Comparison of ENCODE assay signal across 1 cellular context in the genomic region with DNA sequence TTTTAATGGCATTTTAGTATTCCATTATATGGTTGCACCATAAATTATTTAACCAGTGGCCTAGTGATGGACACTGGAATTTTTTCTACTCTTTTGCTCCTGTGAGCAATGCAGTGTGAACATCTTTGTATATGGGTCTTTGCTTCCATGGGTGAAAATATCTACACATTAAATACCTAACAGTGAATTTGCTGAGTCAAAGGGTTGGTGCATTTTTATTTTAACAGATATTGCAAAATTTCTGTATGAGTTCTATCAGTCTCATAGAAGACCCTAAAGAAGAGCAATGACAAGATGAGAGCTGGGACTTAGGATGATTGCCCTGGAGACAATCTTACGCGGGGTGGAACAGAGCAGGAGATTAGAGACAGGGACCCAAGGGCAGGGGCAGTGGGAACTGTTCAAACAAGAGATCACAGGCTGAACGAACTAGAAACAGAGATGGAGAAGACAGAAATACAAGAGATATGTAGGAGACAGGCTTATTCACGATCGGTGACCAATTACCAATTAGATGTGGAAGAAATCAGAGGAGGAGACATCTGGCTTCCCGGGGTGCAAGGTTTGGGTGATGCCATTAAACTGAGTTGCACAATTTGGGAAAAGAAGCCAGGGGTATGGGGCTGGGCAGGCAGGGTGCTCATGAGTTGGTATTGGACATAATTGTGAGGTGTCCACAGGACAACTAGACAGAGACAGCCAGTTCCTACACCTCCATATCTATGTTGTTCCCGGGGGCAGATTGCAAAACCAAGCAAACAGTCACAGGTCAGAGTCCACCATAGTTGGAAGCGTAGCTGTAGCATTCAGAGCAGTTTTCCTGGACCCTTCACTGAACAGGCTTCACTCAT.
TF ChIP-seq lines count a peak whose summit lies in the region.

No MANE protein-coding gene starts in this region.

TF ChIP-seq in HepG2, 621 proteins besides CTCF, POLR2A, EP300 and RAD21 (continued from another document and continues in another):
- TF ChIP-seq ZNF644 (CRISPR knock-in tag; IDR thresholded peaks at IDR 0.05; ENCODE audit: low read depth) (peak; percentile 98), ZNF646 (CRISPR knock-in tag; IDR thresholded peaks at IDR 0.05) (peak; percentile 61; the same call in 1 of the 2 replicates), ZKSCAN5 (CRISPR knock-in tag; IDR thresholded peaks at IDR 0.05) (no peak), ZNF3 (CRISPR knock-in tag; IDR thresholded peaks at IDR 0.05) (peak; percentile 79; the same call in 1 of the 2 replicates), MAZ (IDR thresholded peaks at IDR 0.05; ENCODE audit: borderline replicate concordance, low read depth, low read length) (peak; percentile 30; the same call in 1 of the 2 replicates), MAZ (CRISPR knock-in tag; IDR thresholded peaks at IDR 0.05; ENCODE audit: low read depth) (peak; percentile 59; the same call in 1 of the 2 replicates), ZNF672 (CRISPR knock-in tag; IDR thresholded peaks at IDR 0.05) (no peak), ATF7 (IDR thresholded peaks at IDR 0.05) (no peak), ATF7 (CRISPR knock-in tag; IDR thresholded peaks at IDR 0.05) (0 out of 2 replicates have a peak, but pooled peaks have one; percentile 26), ZMYM2 (CRISPR knock-in tag; IDR thresholded peaks at IDR 0.05) (no peak), FOXC1 (CRISPR knock-in tag; IDR thresholded peaks at IDR 0.05; ENCODE audit: borderline replicate concordance) (peak; percentile 81; the same call in 1 of the 2 replicates), FOSL2 (CRISPR knock-in tag; IDR thresholded peaks at IDR 0.05) (peak; percentile 95), RBM22 (optimal IDR thresholded peaks at IDR 0.05; ENCODE audit: low read length) (no peak), U2AF1 (optimal IDR thresholded peaks at IDR 0.05; ENCODE audit: low read depth, low read length) (no peak), BRF2 (CRISPR knock-in tag; IDR thresholded peaks at IDR 0.05) (no peak; the same call in 1 of the 2 replicates), HNRNPK (IDR thresholded peaks at IDR 0.05; ENCODE audit: low read depth, low read length, poor library complexity, severe bottlenecking) (no peak), TEF (CRISPR knock-in tag; IDR thresholded peaks at IDR 0.05) (no peak), KDM5B (CRISPR knock-in tag; IDR thresholded peaks at IDR 0.05; ENCODE audit: borderline replicate concordance) (no peak), NR0B2 (CRISPR knock-in tag; IDR thresholded peaks at IDR 0.05) (no peak), RBM39 (IDR thresholded peaks at IDR 0.05; ENCODE audit: low read depth, low read length, poor library complexity, severe bottlenecking) (no peak), ZFP82 (CRISPR knock-in tag; IDR thresholded peaks at IDR 0.05; ENCODE audit: borderline replicate concordance) (no peak), CHD2 (IDR thresholded peaks at IDR 0.05; ENCODE audit: low read depth, low read length) (0 out of 2 replicates have a peak, but pooled peaks have one; percentile 14), WIZ (CRISPR knock-in tag; IDR thresholded peaks at IDR 0.05) (peak; percentile 93; the same call in 1 of the 2 replicates), ZNF713 (CRISPR knock-in tag; IDR thresholded peaks at IDR 0.05) (0 out of 2 replicates have a peak, but pooled peaks have one; percentile 42), MED1 (CRISPR knock-in tag; IDR thresholded peaks at IDR 0.05) (peak; percentile 97), BCLAF1 (IDR thresholded peaks at IDR 0.05) (no peak), MED8 (CRISPR knock-in tag; IDR thresholded peaks at IDR 0.05; ENCODE audit: insufficient replicate concordance) (no peak), ZNF543 (CRISPR knock-in tag; IDR thresholded peaks at IDR 0.05) (no peak; the same call in 1 of the 2 replicates), POLR2AphosphoS5 (IDR thresholded peaks at IDR 0.05; ENCODE audit: low read depth, low read length) (peak; percentile 74), CCAR2 (optimal IDR thresholded peaks at IDR 0.05; ENCODE audit: low read depth, low read length) (no peak), CREM (IDR thresholded peaks at IDR 0.05) (peak; percentile 87), CREM (CRISPR knock-in tag; IDR thresholded peaks at IDR 0.05) (no peak), MYC (CRISPR knock-in tag; IDR thresholded peaks at IDR 0.05; ENCODE audit: borderline replicate concordance) (peak; percentile 44; the same call in 1 of the 2 replicates), ZBTB2 (CRISPR knock-in tag; IDR thresholded peaks at IDR 0.05; ENCODE audit: low read depth) (no peak), ZIK1 (CRISPR knock-in tag; IDR thresholded peaks at IDR 0.05; ENCODE audit: borderline replicate concordance, low read depth) (no peak), ZNF614 (CRISPR knock-in tag; IDR thresholded peaks at IDR 0.05; ENCODE audit: borderline replicate concordance) (peak; percentile 92), FOXO1 (CRISPR knock-in tag; IDR thresholded peaks at IDR 0.05) (peak; percentile 99)
- TF ChIP-seq, protein P1, sequence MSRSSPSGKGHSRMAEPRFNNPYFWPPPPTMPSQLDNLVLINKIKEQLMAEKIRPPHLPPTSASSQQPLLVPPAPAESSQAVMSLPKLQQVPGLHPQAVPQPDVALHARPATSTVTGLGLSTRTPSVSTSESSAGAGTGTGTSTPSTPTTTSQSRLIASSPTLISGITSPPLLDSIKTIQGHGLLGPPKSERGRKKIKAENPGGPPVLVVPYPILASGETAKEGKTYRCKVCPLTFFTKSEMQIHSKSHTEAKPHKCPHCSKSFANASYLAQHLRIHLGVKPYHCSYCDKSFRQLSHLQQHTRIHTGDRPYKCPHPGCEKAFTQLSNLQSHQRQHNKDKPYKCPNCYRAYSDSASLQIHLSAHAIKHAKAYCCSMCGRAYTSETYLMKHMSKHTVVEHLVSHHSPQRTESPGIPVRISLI (CRISPR knock-in tag; IDR thresholded peaks at IDR 0.05; ENCODE audit: borderline replicate concordance): peak; percentile 63; the same call in 1 of the 2 replicates
- TF ChIP-seq, protein P2, sequence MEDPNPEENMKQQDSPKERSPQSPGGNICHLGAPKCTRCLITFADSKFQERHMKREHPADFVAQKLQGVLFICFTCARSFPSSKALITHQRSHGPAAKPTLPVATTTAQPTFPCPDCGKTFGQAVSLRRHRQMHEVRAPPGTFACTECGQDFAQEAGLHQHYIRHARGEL (CRISPR knock-in tag; IDR thresholded peaks at IDR 0.05): no peak
- TF ChIP-seq, protein P3, sequence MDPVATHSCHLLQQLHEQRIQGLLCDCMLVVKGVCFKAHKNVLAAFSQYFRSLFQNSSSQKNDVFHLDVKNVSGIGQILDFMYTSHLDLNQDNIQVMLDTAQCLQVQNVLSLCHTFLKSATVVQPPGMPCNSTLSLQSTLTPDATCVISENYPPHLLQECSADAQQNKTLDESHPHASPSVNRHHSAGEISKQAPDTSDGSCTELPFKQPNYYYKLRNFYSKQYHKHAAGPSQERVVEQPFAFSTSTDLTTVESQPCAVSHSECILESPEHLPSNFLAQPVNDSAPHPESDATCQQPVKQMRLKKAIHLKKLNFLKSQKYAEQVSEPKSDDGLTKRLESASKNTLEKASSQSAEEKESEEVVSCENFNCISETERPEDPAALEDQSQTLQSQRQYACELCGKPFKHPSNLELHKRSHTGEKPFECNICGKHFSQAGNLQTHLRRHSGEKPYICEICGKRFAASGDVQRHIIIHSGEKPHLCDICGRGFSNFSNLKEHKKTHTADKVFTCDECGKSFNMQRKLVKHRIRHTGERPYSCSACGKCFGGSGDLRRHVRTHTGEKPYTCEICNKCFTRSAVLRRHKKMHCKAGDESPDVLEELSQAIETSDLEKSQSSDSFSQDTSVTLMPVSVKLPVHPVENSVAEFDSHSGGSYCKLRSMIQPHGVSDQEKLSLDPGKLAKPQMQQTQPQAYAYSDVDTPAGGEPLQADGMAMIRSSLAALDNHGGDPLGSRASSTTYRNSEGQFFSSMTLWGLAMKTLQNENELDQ (CRISPR knock-in tag; IDR thresholded peaks at IDR 0.05; ENCODE audit: borderline replicate concordance): no peak
